ENCODE assay signal across 8 cellular contexts in the genomic region with DNA sequence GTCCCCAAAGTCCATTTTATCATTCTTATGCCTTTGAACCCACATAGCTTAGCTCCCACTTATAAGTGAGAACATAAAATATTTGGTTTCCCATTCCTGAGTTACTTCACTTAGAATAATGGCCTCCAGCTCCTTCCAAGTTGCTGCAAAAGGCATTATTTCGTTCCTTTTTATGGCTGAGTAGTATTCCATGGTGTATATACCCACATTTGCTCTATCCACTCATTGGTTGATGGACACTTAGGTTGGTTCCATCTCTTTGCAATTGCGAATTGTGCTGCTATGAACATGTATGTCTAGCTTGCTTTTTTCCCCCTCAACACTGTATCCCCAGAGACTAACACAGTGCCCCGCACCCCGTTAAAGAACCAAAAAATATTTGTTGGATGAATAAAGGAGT. TPM values are rescaled to one million over a fixed set of nuclear protein-coding genes. Genes with fewer than 3 reads are reported as not detected.
A peak's percentile ranks its signal among the peaks of the same experiment; 100 is the strongest.
DNase-seq lines count a peak whose midpoint lies in the region; ATAC-seq and TF ChIP-seq lines count a peak whose summit lies in the region.

No MANE protein-coding gene starts in this region.

- 82% methylated on average over 4 of the region's 4 CpGs for WGBS in hepatocyte (ENCODE audit: low lambda C conversion rate, missing lambda C conversion rate)

- no peaks in the 10 kb centered on the region for H3K9me2 ChIP-seq in hepatocyte (replicated peaks; ENCODE audit: insufficient read depth)

- TF ChIP-seq CTCF in VCaP (conservative IDR thresholded peaks at IDR 0.05) (no peak), hepatocyte (IDR thresholded peaks at IDR 0.05; ENCODE audit: poor library complexity) (no peak), foreskin fibroblast (IDR thresholded peaks at IDR 0.05; ENCODE audit: low read depth, low read length) (no peak)

- H3K4me1 ChIP-seq in hepatocyte (ENCODE audit: insufficient read depth), result peaks cover 7% of the 10 kb centered on the region

- no peaks in the 10 kb centered on the region for H3K9me3 Mint-ChIP-seq in activated T-cell treated with anti-CD3 and anti-CD28 coated beads, Interleukin-2, amount 50 U/mL, for 24 hours
- H3K9me3 Mint-ChIP-seq in stimulated activated naive CD8-positive, alpha-beta T cell treated with anti-CD3 and anti-CD28 coated beads, Interleukin-15, amount 100 ng/mL, for 72 hours, result no peaks in the 10 kb centered on the region

- H3K79me2 ChIP-seq in hepatocyte, result peaks cover 40% of the 10 kb centered on the region

- H3K4me1 Mint-ChIP-seq in activated T-cell treated with anti-CD3 and anti-CD28 coated beads, Interleukin-2, amount 50 U/mL, for 24 hours (ENCODE audit: low read depth), result peaks cover 37% of the 10 kb centered on the region
- peaks cover 37% of the 10 kb centered on the region for H3K4me1 Mint-ChIP-seq in stimulated activated naive CD8-positive, alpha-beta T cell treated with anti-CD3 and anti-CD28 coated beads, Interleukin-15, amount 100 ng/mL, for 72 hours

- H4K20me1 ChIP-seq in hepatocyte (ENCODE audit: insufficient read depth, poor library complexity, severe bottlenecking), result peaks cover 35% of the 10 kb centered on the region

- ATAC-seq in stimulated activated naive CD8-positive, alpha-beta T cell treated with anti-CD3 and anti-CD28 coated beads, Interleukin-15, amount 100 ng/mL, for 72 hours, result no peak
- no peak for ATAC-seq in HG02571 (IDR thresholded peaks at IDR 0.05; ENCODE audit: unreplicated experiment)
- ATAC-seq in GM21576 (IDR thresholded peaks at IDR 0.05; ENCODE audit: unreplicated experiment), result no peak

- H3K4me3 ChIP-seq in hepatocyte (no peak overlapping the region), foreskin fibroblast (ENCODE audit: low read depth in 1 of 2, low read length in 2 of 2) (no peak overlapping the region)

- peak overlapping the region; percentile 71 for H3K27ac Mint-ChIP-seq in activated T-cell treated with anti-CD3 and anti-CD28 coated beads, Interleukin-2, amount 50 U/mL, for 24 hours
- peak overlapping the region; percentile 27 to 70 for H3K27ac Mint-ChIP-seq in stimulated activated naive CD8-positive, alpha-beta T cell treated with anti-CD3 and anti-CD28 coated beads, Interleukin-15, amount 100 ng/mL, for 72 hours

- H3K36me3 Mint-ChIP-seq in activated T-cell treated with anti-CD3 and anti-CD28 coated beads, Interleukin-2, amount 50 U/mL, for 24 hours (ENCODE audit: low read depth), result peaks cover 24% of the 10 kb centered on the region

- H3K4me2 ChIP-seq in hepatocyte, result peak overlapping the region; percentile 64

- DNase-seq in activated T-cell treated with anti-CD3 and anti-CD28 coated beads, Interleukin-2, amount 50 U/mL, for 24 hours, result no peak
- no peak for DNase-seq in activated T-cell treated with anti-CD3 and anti-CD28 coated beads, Interleukin-2, amount 50 U/mL, for 1 hour
- no peak for DNase-seq in hepatocyte (ENCODE audit: low spot score)
- DNase-seq in stimulated activated naive CD8-positive, alpha-beta T cell treated with anti-CD3 and anti-CD28 coated beads, Interleukin-15, amount 100 ng/mL, for 72 hours, result no peak
- DNase-seq in foreskin fibroblast, result no peak

- no peaks in the 10 kb centered on the region for H3K36me3 ChIP-seq in hepatocyte (replicated peaks; ENCODE audit: insufficient read depth, low read depth)

- H3K27ac ChIP-seq in VCaP, result peak overlapping the region; percentile 97
- H3K27ac ChIP-seq in hepatocyte, result no peak overlapping the region

- H3K4me3 Mint-ChIP-seq in activated T-cell treated with anti-CD3 and anti-CD28 coated beads, Interleukin-2, amount 50 U/mL, for 24 hours, result peak overlapping the region; percentile 70
- peak overlapping the region; percentile 85 to 100 for H3K4me3 Mint-ChIP-seq in stimulated activated naive CD8-positive, alpha-beta T cell treated with anti-CD3 and anti-CD28 coated beads, Interleukin-15, amount 100 ng/mL, for 72 hours

- no peaks in the 10 kb centered on the region for H3K9me3 ChIP-seq in hepatocyte (ENCODE audit: low read depth)

- H3K27me3 ChIP-seq in hepatocyte, result no peaks in the 10 kb centered on the region

- peak overlapping the region; percentile 21 for H2AFZ ChIP-seq in hepatocyte

- peaks cover 12% of the 10 kb centered on the region for H3K27me3 Mint-ChIP-seq in activated T-cell treated with anti-CD3 and anti-CD28 coated beads, Interleukin-2, amount 50 U/mL, for 24 hours
- H3K27me3 Mint-ChIP-seq in stimulated activated naive CD8-positive, alpha-beta T cell treated with anti-CD3 and anti-CD28 coated beads, Interleukin-15, amount 100 ng/mL, for 72 hours, result peaks cover 22% of the 10 kb centered on the region

RNA-seq across cellular contexts. Expression of gene CAPZA2, which starts 0.7 kb away (rescaled TPM):
- 143 and 154 TPM in 2 replicates for total RNA-seq in hepatocyte
- polyA plus RNA-seq in hepatocyte, result 141 and 151 TPM in 2 replicates
